Comparison of ENCODE assay signal across 11 cellular contexts in genomic region chr19:38395381-38396127, GRCh38. TPM values are rescaled to one million over a fixed set of nuclear protein-coding genes. Genes with fewer than 3 reads are reported as not detected.
DNase-seq lines count a peak whose midpoint lies in the region; ATAC-seq and TF ChIP-seq lines count a peak whose summit lies in the region.
"Had no signal": no experiment of that assay in that cellular context is flagged by ENCODE, and none has a peak within 500 bp of the region (broad histone marks: within the 10 kb centered on the region; RNA-seq: fewer than 3 reads in every experiment).

No MANE protein-coding gene starts in this region.

- peaks cover 60% of the 10 kb centered on the region for H3K27me3 ChIP-seq in GM23338 (ENCODE audit: insufficient read depth)

- no peak for TF ChIP-seq CTCF in GM23338 (conservative IDR thresholded peaks at IDR 0.05; ENCODE audit: low read depth in 2 of 2)

- H3K4me2 ChIP-seq in GM23338: peak overlapping the region; percentile 93

- peaks cover 17% of the 10 kb centered on the region; the same call in 1 of the 2 replicates for H3F3A ChIP-seq in GM23338 (replicated peaks; ENCODE audit: low read depth)

- peaks cover 11% of the 10 kb centered on the region for H3K4me1 ChIP-seq in GM23338 (ENCODE audit: insufficient read depth)

- H3K4me3 ChIP-seq in GM23338: peak overlapping the region; percentile 58

- peaks cover 10% of the 10 kb centered on the region for H3K79me2 ChIP-seq in GM23338 (replicated peaks; ENCODE audit: insufficient read depth)

- H3K36me3 Mint-ChIP-seq in GM23338 (ENCODE audit: low read depth): peaks cover 42% of the 10 kb centered on the region
- H3K36me3 Mint-ChIP-seq in stimulated activated memory B cell treated with anti-CD40 and anti-IgM and Interleukin-4, amounts not matched to agents 10 μg/mL and 1 μg/mL and 100 μg/mL, for 72 hours: peaks cover 6% of the 10 kb centered on the region

- peaks cover 3% of the 10 kb centered on the region; the same call in 1 of the 2 replicates for H3K36me3 ChIP-seq in GM23338 (ENCODE audit: insufficient read depth)

- H3K9me2 ChIP-seq in GM23338 (ENCODE audit: insufficient read depth): peaks cover 6% of the 10 kb centered on the region; the same call in 1 of the 2 replicates

- ATAC-seq in GM23338: peak; percentile 30
- ATAC-seq in stimulated activated memory B cell treated with anti-CD40 and anti-IgM and Interleukin-4, amounts not matched to agents 10 μg/mL and 1 μg/mL and 100 μg/mL, for 72 hours: peak; percentile 62
- ATAC-seq in GM21723 (IDR thresholded peaks at IDR 0.05; ENCODE audit: unreplicated experiment): no peak

- H3K4me1 Mint-ChIP-seq in GM23338: peaks cover 44% of the 10 kb centered on the region
- H3K4me1 Mint-ChIP-seq in stimulated activated memory B cell treated with anti-CD40 and anti-IgM and Interleukin-4, amounts not matched to agents 10 μg/mL and 1 μg/mL and 100 μg/mL, for 72 hours: peaks cover 13% of the 10 kb centered on the region

- DNase-seq in GM23338 (ENCODE audit: low spot score) (peak; percentile 40), activated T-cell treated with anti-CD3 and anti-CD28 coated beads for 24 hours (ENCODE audit: low read depth) (peak; percentile 38), germinal center (ENCODE audit: low spot score) (peak; percentile 35), DMS53 (lab: John Stamatoyannopoulos, UW) (no peak), NCI-H2196 (lab: John Stamatoyannopoulos, UW; ENCODE audit: unreplicated experiment) (no peak), NCI-H774 (lab: John Stamatoyannopoulos, UW) (no peak)
- DNase-seq: NCI-H1048 had no signal

- peaks cover 4% of the 10 kb centered on the region; the same call in 2 of the 3 replicates for H3K9me3 Mint-ChIP-seq in GM23338
- no peaks in the 10 kb centered on the region for H3K9me3 Mint-ChIP-seq in stimulated activated memory B cell treated with anti-CD40 and anti-IgM and Interleukin-4, amounts not matched to agents 10 μg/mL and 1 μg/mL and 100 μg/mL, for 72 hours

- H2AFZ ChIP-seq in GM23338: peak overlapping the region; percentile 87; the same call in 1 of the 2 replicates

- H4K20me1 ChIP-seq in GM23338 (replicated peaks; ENCODE audit: insufficient read depth): peaks cover 3% of the 10 kb centered on the region; the same call in 1 of the 2 replicates

- peaks cover 65% of the 10 kb centered on the region for H3K27me3 Mint-ChIP-seq in GM23338 (ENCODE audit: insufficient read depth, low read depth, poor library complexity)
- peaks cover 67% of the 10 kb centered on the region for H3K27me3 Mint-ChIP-seq in stimulated activated memory B cell treated with anti-CD40 and anti-IgM and Interleukin-4, amounts not matched to agents 10 μg/mL and 1 μg/mL and 100 μg/mL, for 72 hours

- no peak overlapping the region for H3K27ac ChIP-seq in GM23338 (ENCODE audit: low read depth)
- H3K27ac ChIP-seq: epithelial cell of prostate had no signal

- no peak overlapping the region for H3K27ac Mint-ChIP-seq in GM23338
- peak overlapping the region; percentile 28 for H3K27ac Mint-ChIP-seq in stimulated activated memory B cell treated with anti-CD40 and anti-IgM and Interleukin-4, amounts not matched to agents 10 μg/mL and 1 μg/mL and 100 μg/mL, for 72 hours

- H3K4me3 Mint-ChIP-seq in GM23338: peak overlapping the region; percentile 63
- peak overlapping the region; percentile 68 for H3K4me3 Mint-ChIP-seq in stimulated activated memory B cell treated with anti-CD40 and anti-IgM and Interleukin-4, amounts not matched to agents 10 μg/mL and 1 μg/mL and 100 μg/mL, for 72 hours

TF ChIP-seq in GM23338, 12 proteins besides CTCF, POLR2A, EP300 and RAD21:
- TF ChIP-seq EZH2 (IDR thresholded peaks at IDR 0.05; ENCODE audit: low read depth, unreplicated experiment): peak; percentile 25
- TF ChIP-seq ZNF114 (CRISPR knock-in tag; IDR thresholded peaks at IDR 0.05): no peak

RNA-seq across cellular contexts. Expression of gene SPRED3, which starts 7.1 kb away (rescaled TPM):
- 3.9 TPM in 2 replicates for total RNA-seq in GM23338 (2014; rRNA removed; shearing (Covaris generic))
- 10.7 and 11.6 TPM in 2 replicates for polyA plus RNA-seq in GM23338 (2016; fragmentation: Nextera tagmentation; extraction: Ambion mirVana)

RNA-seq across cellular contexts. Expression of gene FAM98C, which starts 7.3 kb away (rescaled TPM):
- 4.3 and 5.7 TPM in 2 replicates for total RNA-seq in GM23338 (2014; rRNA removed; shearing (Covaris generic))
- polyA plus RNA-seq in GM23338 (2016; fragmentation: Nextera tagmentation; extraction: Ambion mirVana): 7.6 and 8.0 TPM in 2 replicates

RNA-seq across cellular contexts. Expression of gene GGN, which starts 7.7 kb away (rescaled TPM):
- total RNA-seq in GM23338 (2014; rRNA removed; shearing (Covaris generic)): 0.14 and 0.70 TPM in 2 replicates
- polyA plus RNA-seq in GM23338 (2016; fragmentation: Nextera tagmentation; extraction: Ambion mirVana): 1.5 and 2.6 TPM in 2 replicates
- total RNA-seq: liver had no signal
- polyA plus RNA-seq: liver had no signal

RNA-seq across cellular contexts. Expression of gene PSMD8, which starts 21.2 kb away (rescaled TPM):
- 165 and 241 TPM in 2 replicates for total RNA-seq in GM23338 (2014; rRNA removed; shearing (Covaris generic))
- polyA plus RNA-seq in GM23338 (2016; fragmentation: Nextera tagmentation; extraction: Ambion mirVana): 129 and 138 TPM in 2 replicates

RNA-seq across cellular contexts. Expression of gene RASGRP4, which starts 30.5 kb away (rescaled TPM):
- 3.6 and 4.1 TPM in 2 replicates for total RNA-seq in GM23338 (2014; rRNA removed; shearing (Covaris generic))
- polyA plus RNA-seq in GM23338 (2016; fragmentation: Nextera tagmentation; extraction: Ambion mirVana): 1.5 and 1.6 TPM in 2 replicates

Comparison
In these comparisons a context has a peak if more than half of its experiments do, and no peak if none do; other contexts are left out.
1. DNase-seq: peak in GM23338 (single experiment), activated T-cell treated with anti-CD3 and anti-CD28 coated beads for 24 hours (single experiment) and germinal center (single experiment); none in DMS53 (single experiment), NCI-H2196 (single experiment) and NCI-H774 (single experiment).